In genomic region chr6:111737065-111737521, GRCh38 we compare ENCODE assay signal across 12 cellular contexts.
DNase-seq lines count a peak whose midpoint lies in the region; ATAC-seq and TF ChIP-seq lines count a peak whose summit lies in the region.
"Had no signal": no experiment of that assay in that cellular context is flagged by ENCODE, and none has a peak within 500 bp of the region (broad histone marks: within the 10 kb centered on the region; RNA-seq: fewer than 3 reads in every experiment).

No MANE protein-coding gene starts in this region.

- intact Hi-C loops in dorsolateral prefrontal cortex (cut with DNase I) = no loop called here

- no peak for TF ChIP-seq CTCF in RWPE2 (IDR thresholded peaks at IDR 0.05; ENCODE audit: poor library complexity, severe bottlenecking)
- no peak for TF ChIP-seq CTCF in nephron progenitor cell (IDR thresholded peaks at IDR 0.05)
- TF ChIP-seq CTCF in GM13976 (IDR thresholded peaks at IDR 0.05; ENCODE audit: borderline replicate concordance, control extremely low read depth, extremely low read depth, insufficient read depth, missing control alignments) = no peak
- TF ChIP-seq CTCF in dorsolateral prefrontal cortex (IDR thresholded peaks at IDR 0.05 in 54 of 56, conservative IDR thresholded peaks at IDR 0.05 in 2 of 56; ENCODE audit: low read depth in 1 of 56, partially characterized antibody in 56 of 56) = no peak

- H3K27me3 ChIP-seq in RWPE2 (ENCODE audit: insufficient read depth, poor library complexity, severe bottlenecking) = no peaks in the 10 kb centered on the region
- no peaks in the 10 kb centered on the region for H3K27me3 ChIP-seq in dorsolateral prefrontal cortex
- H3K27me3 ChIP-seq: body of pancreas had no signal

- no peaks in the 10 kb centered on the region for H3K36me3 ChIP-seq in RWPE2 (ENCODE audit: low read depth)
- H3K36me3 ChIP-seq: prostate gland had no signal

- H3K9me3 Mint-ChIP-seq in nephron progenitor cell = peaks cover 28% of the 10 kb centered on the region

- DNase-seq in ELR (ENCODE audit: low read depth) (peak; percentile 80), RWPE2 (ENCODE audit: low spot score) (no peak), astrocyte of the hippocampus (ENCODE audit: low read depth, low spot score) (peak; percentile 76), nephron progenitor cell (no peak), GM13976 (ENCODE audit: low spot score) (no peak), NCI-H510A treated with DMSO at 0.1 percent for 48 hours (lab: John Stamatoyannopoulos, UW) (no peak), dorsolateral prefrontal cortex (no peak)
- DNase-seq: body of pancreas, MV-4-11, SHP77 had no signal

- H3K9me3 ChIP-seq in RWPE2 (ENCODE audit: severe bottlenecking) = no peaks in the 10 kb centered on the region
- H3K9me3 ChIP-seq: body of pancreas, prostate gland had no signal

- H3K4me3 ChIP-seq in RWPE2 (ENCODE audit: severe bottlenecking) (no peak overlapping the region), dorsolateral prefrontal cortex (no peak overlapping the region)
- H3K4me3 ChIP-seq: body of pancreas, prostate gland had no signal

- no peak overlapping the region for H3K4me3 Mint-ChIP-seq in nephron progenitor cell

- in situ Hi-C loops in GM13976 (cut with MboI; ENCODE audit: low sequenced_read_pairs, unreplicated experiment) = no loop called here

- peaks cover 53% of the 10 kb centered on the region for H3K4me1 Mint-ChIP-seq in nephron progenitor cell

- ATAC-seq in RWPE2 (ENCODE audit: low read depth) (peak; percentile 75), GM21381 (IDR thresholded peaks at IDR 0.05; ENCODE audit: unreplicated experiment) (no peak)
- ATAC-seq: body of pancreas had no signal

- H3K27ac ChIP-seq in RWPE2 (ENCODE audit: poor library complexity, severe bottlenecking) = no peak overlapping the region
- H3K27ac ChIP-seq in dorsolateral prefrontal cortex = peak overlapping the region in 7 of 59 donors; percentile 9 to 31 (median 19)
- H3K27ac ChIP-seq: body of pancreas, prostate gland had no signal

- peak overlapping the region; percentile 55 for H3K27ac Mint-ChIP-seq in nephron progenitor cell

- H3K4me1 ChIP-seq in RWPE2 (ENCODE audit: insufficient read depth, poor library complexity, severe bottlenecking) = peaks cover 17% of the 10 kb centered on the region
- H3K4me1 ChIP-seq: body of pancreas, prostate gland had no signal

- peaks cover 57% of the 10 kb centered on the region for H3K36me3 Mint-ChIP-seq in nephron progenitor cell (ENCODE audit: low read depth)

- no peaks in the 10 kb centered on the region for H3K27me3 Mint-ChIP-seq in nephron progenitor cell (ENCODE audit: low read depth, poor library complexity)

Comparison
In these comparisons a context has a peak if more than half of its experiments do, and no peak if none do; other contexts are left out.
1. DNase-seq: peak in ELR (single experiment) and astrocyte of the hippocampus (single experiment); none in RWPE2 (single experiment), nephron progenitor cell (single experiment), GM13976 (single experiment), NCI-H510A treated with DMSO at 0.1 percent for 48 hours (single experiment) and dorsolateral prefrontal cortex (0 of 10).